Comparison of ENCODE assay signal across 8 cellular contexts in genomic region chr3:40309925-40310635, GRCh38. TPM values are rescaled to one million over a fixed set of nuclear protein-coding genes. Genes with fewer than 3 reads are reported as not detected.
A peak's percentile ranks its signal among the peaks of the same experiment; 100 is the strongest.
DNase-seq lines count a peak whose midpoint lies in the region; ATAC-seq and TF ChIP-seq lines count a peak whose summit lies in the region.

No MANE protein-coding gene starts in this region.

- peak overlapping the region; percentile 100 for H3K27ac Mint-ChIP-seq in chondrocyte (ENCODE audit: unreplicated experiment)

- peak; percentile 14 for ATAC-seq in GM19043 (IDR thresholded peaks at IDR 0.05; ENCODE audit: low read depth, unreplicated experiment)
- ATAC-seq in HG03175 (IDR thresholded peaks at IDR 0.05; ENCODE audit: unreplicated experiment), result peak; percentile 29

- H3K27ac ChIP-seq in C4-2B, result peak overlapping the region; percentile 82

- peak overlapping the region; percentile 100 for H3K4me3 Mint-ChIP-seq in chondrocyte (ENCODE audit: unreplicated experiment)

- H3K9me3 Mint-ChIP-seq in chondrocyte (ENCODE audit: low read depth), result no peaks in the 10 kb centered on the region

- no peak for TF ChIP-seq CTCF in C4-2B (conservative IDR thresholded peaks at IDR 0.05)
- TF ChIP-seq CTCF in chondrocyte (IDR thresholded peaks at IDR 0.05), result no peak

- DNase-seq in SW480 (ENCODE audit: low spot score), result peak; percentile 52
- no peak for DNase-seq in chondrocyte (ENCODE audit: low spot score)
- peak; percentile 33 for DNase-seq in kidney tubule cell (ENCODE audit: low spot score)
- peak; percentile 42 for DNase-seq in stimulated activated CD4-positive, alpha-beta T cell treated with anti-CD3 and anti-CD28 coated beads, Interleukin-4, amount 100 ng/mL, for 1 hour
- no peak for DNase-seq in NCI-H1930 (lab: John Stamatoyannopoulos, UW)

- H3K27me3 Mint-ChIP-seq in chondrocyte (ENCODE audit: low read depth), result no peaks in the 10 kb centered on the region

- H3K36me3 Mint-ChIP-seq in chondrocyte (ENCODE audit: low read depth), result peaks cover 18% of the 10 kb centered on the region

- peaks cover 30% of the 10 kb centered on the region for H3K4me1 Mint-ChIP-seq in chondrocyte (ENCODE audit: low read depth)

RNA-seq across cellular contexts. Expression of gene EIF1B, which starts 0.6 kb away (rescaled TPM):
- 36.5 to 58.8 TPM (median 58.1 TPM) in 3 replicates for total RNA-seq in chondrocyte

Comparison
In these comparisons a context has a peak if more than half of its experiments do, and no peak if none do; other contexts are left out.
1. DNase-seq: peak in SW480 (single experiment), kidney tubule cell (single experiment) and stimulated activated CD4-positive, alpha-beta T cell treated with anti-CD3 and anti-CD28 coated beads, Interleukin-4, amount 100 ng/mL, for 1 hour (single experiment); none in chondrocyte (single experiment) and NCI-H1930 (0 of 2).